In the genomic region with DNA sequence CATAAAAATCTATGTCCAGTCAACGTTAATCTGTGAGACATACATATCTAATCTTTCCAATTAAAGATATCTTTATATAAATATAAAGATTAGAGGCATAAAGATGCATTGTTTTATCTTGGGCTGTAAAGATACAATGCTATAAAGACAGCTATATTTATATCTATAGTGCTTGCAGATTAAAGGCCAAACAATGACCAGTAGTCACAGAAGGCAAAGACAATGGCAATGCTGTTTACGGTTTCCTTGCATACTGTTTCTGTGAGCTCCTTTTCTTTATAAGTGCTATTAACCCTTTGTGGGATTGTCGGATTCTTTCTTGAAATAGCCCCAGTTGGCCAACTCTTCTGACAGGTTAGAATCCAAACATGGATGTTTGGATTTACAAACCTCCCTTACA, we compare ENCODE assay signal across 24 cellular contexts.
"Had no signal": no experiment of that assay in that cellular context is flagged by ENCODE, and none has a peak within 500 bp of the region (broad histone marks: within the 10 kb centered on the region; RNA-seq: fewer than 3 reads in every experiment).

No MANE protein-coding gene starts in this region.

- H3K27ac ChIP-seq: ascending aorta, left ventricle myocardium inferior, neutrophil, pancreas, suprapubic skin, vagina had no signal

- ATAC-seq: activated naive CD8-positive, alpha-beta T cell treated with anti-CD3 and anti-CD28 coated beads, Interleukin-2, amount 50 U/mL, for 24 hours; pancreas; stimulated activated naive CD8-positive, alpha-beta T cell treated with anti-CD3 and anti-CD28 coated beads, Interleukin-15, Interleukin-2, amounts not matched to agents 100 U/mL and 50 U/mL, for 24 hours had no signal

- DNase-seq: activated CD4-positive, alpha-beta T cell treated with anti-CD3 and anti-CD28 coated beads, Interleukin-2, amount 50 U/mL, for 1 hour; activated CD8-positive, alpha-beta memory T cell treated with anti-CD3 and anti-CD28 coated beads, Interleukin-2, amount 50 U/mL, for 4 hours; activated effector memory CD4-positive, alpha-beta T cell treated with Interleukin-2 at 50 U/mL for 16 hours; activated naive CD4-positive, alpha-beta T cell treated with anti-CD3 and anti-CD28 coated beads, Interleukin-2, amount 10 ng/mL, durations not matched to agents 7 days and 5 days; activated naive CD8-positive, alpha-beta T cell treated with anti-CD3 and anti-CD28 coated beads, Interleukin-2, amount 50 U/mL, for 24 hours; activated T-cell treated with anti-CD3 and anti-CD28 coated beads, Interleukin-2, amount 50 U/mL, for 48 hours; cerebellar nuclear complex; effector memory CD4-positive, alpha-beta T cell; foreskin fibroblast; glutamatergic neuron; kidney; left ventricle myocardium inferior; mesenchymal stem cell; natural killer cell; pancreas; stimulated activated CD4-positive, alpha-beta T cell treated with anti-CD3 and anti-CD28 coated beads, Interleukin-12 subunit alpha, Interleukin-12 subunit beta, amount 100 ng/mL, for 4 hours; stimulated activated CD4-positive, alpha-beta T cell treated with anti-CD3 and anti-CD28 coated beads, Interleukin-1b, Interleukin-23, amount 100 ng/mL, for 48 hours; stimulated activated naive CD8-positive, alpha-beta T cell treated with anti-CD3 and anti-CD28 coated beads, Interleukin-15, Interleukin-2, amounts not matched to agents 100 U/mL and 50 U/mL, for 24 hours; T-helper 1 cell; trophoblast cell had no signal

- H3K36me3 ChIP-seq: ascending aorta, left ventricle myocardium inferior, neutrophil, pancreas, suprapubic skin, vagina had no signal

- H3K4me3 Mint-ChIP-seq: activated naive CD4-positive, alpha-beta T cell treated with anti-CD3 and anti-CD28 coated beads, Interleukin-2, amount 10 ng/mL, durations not matched to agents 7 days and 5 days; activated naive CD8-positive, alpha-beta T cell treated with anti-CD3 and anti-CD28 coated beads, Interleukin-2, amount 50 U/mL, for 24 hours; natural killer cell had no signal

- H3K36me3 Mint-ChIP-seq: activated naive CD4-positive, alpha-beta T cell treated with anti-CD3 and anti-CD28 coated beads, Interleukin-2, amount 10 ng/mL, durations not matched to agents 7 days and 5 days; natural killer cell had no signal

- H3K27me3 ChIP-seq: ascending aorta, neutrophil, suprapubic skin, vagina had no signal

- FAIRE-seq: kidney, pancreas had no signal

- H3K27me3 Mint-ChIP-seq: activated naive CD4-positive, alpha-beta T cell treated with anti-CD3 and anti-CD28 coated beads, Interleukin-2, amount 10 ng/mL, durations not matched to agents 7 days and 5 days had no signal

- H3K4me1 Mint-ChIP-seq: activated naive CD4-positive, alpha-beta T cell treated with anti-CD3 and anti-CD28 coated beads, Interleukin-2, amount 10 ng/mL, durations not matched to agents 7 days and 5 days; activated naive CD8-positive, alpha-beta T cell treated with anti-CD3 and anti-CD28 coated beads, Interleukin-2, amount 50 U/mL, for 24 hours; natural killer cell had no signal

- H3K27ac Mint-ChIP-seq: activated naive CD4-positive, alpha-beta T cell treated with anti-CD3 and anti-CD28 coated beads, Interleukin-2, amount 10 ng/mL, durations not matched to agents 7 days and 5 days; activated naive CD8-positive, alpha-beta T cell treated with anti-CD3 and anti-CD28 coated beads, Interleukin-2, amount 50 U/mL, for 24 hours; natural killer cell had no signal

- H3K4me1 ChIP-seq: ascending aorta, left ventricle myocardium inferior, pancreas, suprapubic skin, vagina had no signal

- H3K4me3 ChIP-seq: ascending aorta, left ventricle myocardium inferior, pancreas, suprapubic skin, vagina had no signal

- H3K9me3 ChIP-seq: ascending aorta, left ventricle myocardium inferior, neutrophil, pancreas, vagina had no signal
